Comparison of ENCODE assay signal across 19 cellular contexts in the genomic region with DNA sequence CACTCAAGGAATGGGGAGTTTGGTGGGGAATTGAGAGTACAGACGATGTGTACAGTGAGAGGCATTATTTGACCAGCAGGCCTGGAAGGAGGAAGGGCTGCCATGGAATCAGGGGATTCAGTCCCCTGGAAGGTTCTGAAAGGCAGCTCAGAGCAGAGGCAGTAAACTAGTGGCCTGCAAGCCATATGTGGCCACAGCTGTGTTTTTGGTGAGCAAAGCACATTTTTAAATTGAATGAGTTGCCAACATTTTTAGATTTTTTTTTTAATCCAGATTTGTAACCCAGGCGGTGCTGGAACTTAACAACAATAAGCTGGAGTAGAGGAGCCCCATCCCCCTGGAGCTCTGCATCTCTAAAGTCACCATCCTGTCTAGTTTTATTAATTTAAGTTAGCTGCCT.
"Had no signal": no experiment of that assay in that cellular context is flagged by ENCODE, and none has a peak within 500 bp of the region (broad histone marks: within the 10 kb centered on the region; RNA-seq: fewer than 3 reads in every experiment).

No MANE protein-coding gene starts in this region.

- H2AFZ ChIP-seq: PC-9 had no signal

- H3K4me2 ChIP-seq: PC-9 had no signal

- H3K9me3 ChIP-seq: Peyer's patch, SJCRH30 had no signal

- H3K36me3 ChIP-seq: Peyer's patch, SJCRH30 had no signal

- H3K27ac ChIP-seq: PC-9, Peyer's patch, SJCRH30 had no signal

- H3K27me3 ChIP-seq: Peyer's patch, SJCRH30 had no signal

- ATAC-seq: Right ventricle myocardium inferior had no signal

- H3K4me3 ChIP-seq: PC-9, Peyer's patch, SJCRH30 had no signal

- DNase-seq: KBM-7, MV-4-11, NCI-H1048, NCI-H1105 treated with DMSO at 0.1 percent for 48 hours, NCI-H1417 treated with DMSO at 0.1 percent for 48 hours, NCI-H146, NCI-H1694 treated with DMSO at 0.1 percent for 48 hours, NCI-H1930, NCI-H2081, NCI-H2107, NCI-H2227 treated with DMSO at 0.1 percent for 48 hours, NCI-H524, NCI-H526 treated with DMSO at 0.1 percent for 48 hours, NCI-H748 treated with DMSO at 0.1 percent for 48 hours, PC-9, Peyer's patch, SHP77 treated with DMSO at 0.1 percent for 48 hours, SJCRH30 had no signal

- H3K4me1 ChIP-seq: Peyer's patch had no signal
